ENCODE assay signal across 13 cellular contexts in genomic region chr17:63571632-63572310, GRCh38. TPM values are rescaled to one million over a fixed set of nuclear protein-coding genes. Genes with fewer than 3 reads are reported as not detected.
DNase-seq lines count a peak whose midpoint lies in the region; ATAC-seq, FAIRE-seq and TF ChIP-seq lines count a peak whose summit lies in the region.
"Had no signal": no experiment of that assay in that cellular context is flagged by ENCODE, and none has a peak within 500 bp of the region (broad histone marks: within the 10 kb centered on the region; RNA-seq: fewer than 3 reads in every experiment).

No MANE protein-coding gene starts in this region.

- H3K27ac Mint-ChIP-seq in activated T-helper 17 cell treated with anti-CD3 and anti-CD28 coated beads, Interleukin-2, amount 50 U/mL, for 72 hours = peak overlapping the region; percentile 21
- H3K27ac Mint-ChIP-seq: activated T-helper 1 cell treated with anti-CD3 and anti-CD28 coated beads, Interleukin-12 subunit alpha, Interleukin-12 subunit beta, Interleukin-2, Interleukin-4 antibody, amounts not matched to agents 30 ng/mL and 10 ng/mL and 1 ng/mL, durations not matched to agents 14 hours and 24 hours and 36 hours had no signal

- TF ChIP-seq POLR2A in H54 (IDR thresholded peaks at IDR 0.05; ENCODE audit: low read depth, low read length) = no peak

- DNase-seq in AG08395 (ENCODE audit: low spot score) (peak; percentile 58), H54 (ENCODE audit: insufficient read length, low spot score) (peak; percentile 48), iris pigment epithelial cell (ENCODE audit: low read depth) (peak; percentile 86), NCI-H2081 treated with DMSO at 0.1 percent for 48 hours (lab: John Stamatoyannopoulos, UW) (no peak), NCI-H446 (lab: John Stamatoyannopoulos, UW) (no peak), NCI-H524 treated with DMSO at 0.1 percent for 48 hours (lab: John Stamatoyannopoulos, UW) (no peak)
- DNase-seq: MM.1S; stimulated activated CD4-positive, alpha-beta T cell treated with anti-CD3 and anti-CD28 coated beads, Interleukin-2, amount 100 ng/mL, for 48 hours; transverse colon had no signal

- H3K9me3 Mint-ChIP-seq in activated T-helper 17 cell treated with anti-CD3 and anti-CD28 coated beads, Interleukin-2, amount 50 U/mL, for 72 hours = no peaks in the 10 kb centered on the region
- H3K9me3 Mint-ChIP-seq: activated T-helper 1 cell treated with anti-CD3 and anti-CD28 coated beads, Interleukin-12 subunit alpha, Interleukin-12 subunit beta, Interleukin-2, Interleukin-4 antibody, amounts not matched to agents 30 ng/mL and 10 ng/mL and 1 ng/mL, durations not matched to agents 14 hours and 24 hours and 36 hours had no signal

- H3K36me3 Mint-ChIP-seq in activated T-helper 17 cell treated with anti-CD3 and anti-CD28 coated beads, Interleukin-2, amount 50 U/mL, for 72 hours (ENCODE audit: low read depth) = peaks cover 18% of the 10 kb centered on the region

- H3K4me3 Mint-ChIP-seq in activated T-helper 17 cell treated with anti-CD3 and anti-CD28 coated beads, Interleukin-2, amount 50 U/mL, for 72 hours = no peak overlapping the region
- H3K4me3 Mint-ChIP-seq: activated T-helper 1 cell treated with anti-CD3 and anti-CD28 coated beads, Interleukin-12 subunit alpha, Interleukin-12 subunit beta, Interleukin-2, Interleukin-4 antibody, amounts not matched to agents 30 ng/mL and 10 ng/mL and 1 ng/mL, durations not matched to agents 14 hours and 24 hours and 36 hours had no signal

- H3K4me1 Mint-ChIP-seq in activated T-helper 17 cell treated with anti-CD3 and anti-CD28 coated beads, Interleukin-2, amount 50 U/mL, for 72 hours = peaks cover 22% of the 10 kb centered on the region

- peak; percentile 94 for FAIRE-seq in H54 (lab: Jason Lieb, UNC)

- peak; percentile 89 for ATAC-seq in activated T-helper 17 cell treated with anti-CD3 and anti-CD28 coated beads, Interleukin-2, amount 50 U/mL, for 72 hours (replicated peaks)
- no peak for ATAC-seq in GM21367 (IDR thresholded peaks at IDR 0.05; ENCODE audit: unreplicated experiment)

- H3K27me3 Mint-ChIP-seq in activated T-helper 17 cell treated with anti-CD3 and anti-CD28 coated beads, Interleukin-2, amount 50 U/mL, for 72 hours = no peaks in the 10 kb centered on the region

RNA-seq across cellular contexts. Expression of gene DCAF7, which starts 21.5 kb away (rescaled TPM):
- 100 to 1,000 TPM; 108 to 115 TPM for total RNA-seq in activated T-helper 17 cell treated with anti-CD3 and anti-CD28 coated beads, Interleukin-2, amount 50 U/mL, for 72 hours

RNA-seq across cellular contexts. Expression of gene TACO1, which starts 28.9 kb away (rescaled TPM):
- 10 to 100 TPM; 12.5 to 27.8 TPM for total RNA-seq in activated T-helper 17 cell treated with anti-CD3 and anti-CD28 coated beads, Interleukin-2, amount 50 U/mL, for 72 hours

RNA-seq across cellular contexts. Expression of gene KCNH6, which starts 48.6 kb away (rescaled TPM):
- under 1 TPM in 1 of 2 donors, not detected in 1; 0.05 TPM for total RNA-seq in activated T-helper 17 cell treated with anti-CD3 and anti-CD28 coated beads, Interleukin-2, amount 50 U/mL, for 72 hours
- total RNA-seq: activated T-helper 1 cell treated with anti-CD3 and anti-CD28 coated beads, Interleukin-12 subunit alpha, Interleukin-12 subunit beta, Interleukin-2, Interleukin-4 antibody, amounts not matched to agents 30 ng/mL and 10 ng/mL and 1 ng/mL, durations not matched to agents 14 hours and 24 hours and 36 hours; esophagus muscularis mucosa had no signal

RNA-seq across cellular contexts. Expression of gene MAP3K3, which starts 50.4 kb away (rescaled TPM):
- total RNA-seq in activated T-helper 17 cell treated with anti-CD3 and anti-CD28 coated beads, Interleukin-2, amount 50 U/mL, for 72 hours = 10 to 100 TPM; 30.8 to 38.7 TPM

Comparison
In these comparisons a context has a peak if more than half of its experiments do, and no peak if none do; other contexts are left out.
1. DNase-seq: peak in AG08395 (single experiment), H54 (single experiment) and iris pigment epithelial cell (single experiment); none in NCI-H2081 treated with DMSO at 0.1 percent for 48 hours (single experiment), NCI-H446 (0 of 2) and NCI-H524 treated with DMSO at 0.1 percent for 48 hours (single experiment).